In the genomic region with DNA sequence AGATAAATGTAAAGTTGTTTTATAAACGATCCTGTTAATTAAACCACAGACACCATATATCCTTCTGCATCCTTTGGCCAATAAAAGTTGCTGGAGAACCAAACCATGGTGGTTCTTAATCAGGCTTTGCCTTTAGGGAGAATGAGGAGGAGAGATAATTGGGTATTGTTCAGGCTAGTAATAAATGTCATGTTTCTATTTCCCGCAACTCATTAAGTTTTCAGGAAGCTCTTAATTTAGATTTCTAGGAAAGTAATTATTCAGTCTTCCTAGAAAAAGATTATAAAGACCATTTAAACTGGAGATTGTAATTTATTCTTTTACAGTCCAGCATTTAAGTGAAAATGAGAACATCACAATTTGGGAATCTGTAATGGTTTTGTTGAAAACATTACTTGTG, we compare ENCODE assay signal across 20 cellular contexts.
"Had no signal": no experiment of that assay in that cellular context is flagged by ENCODE, and none has a peak within 500 bp of the region (broad histone marks: within the 10 kb centered on the region; RNA-seq: fewer than 3 reads in every experiment).

No MANE protein-coding gene starts in this region.

- FAIRE-seq: HepG2 had no signal

- DNase-seq: IMR-90, MV-4-11, NCI-H1048, NCI-H1105, NCI-H1417, NCI-H1436 treated with DMSO at 0.1 percent for 48 hours, NCI-H1694, NCI-H187 treated with DMSO at 0.1 percent for 48 hours, NCI-H2029 treated with DMSO at 0.1 percent for 48 hours, NCI-H2227 treated with DMSO at 0.1 percent for 48 hours, NCI-H446, NCI-H510A, NCI-H524 treated with DMSO at 0.1 percent for 48 hours, NCI-H69, NCI-H774, PC-3, SHP77 treated with DMSO at 0.1 percent for 48 hours, SJCRH30 had no signal

- ATAC-seq: HepG2, Panc1, PC-3 had no signal
